Comparison of ENCODE assay signal across 16 cellular contexts in genomic region chr13:19817510-19818158, GRCh38. TPM values are rescaled to one million over a fixed set of nuclear protein-coding genes. Genes with fewer than 3 reads are reported as not detected.
DNase-seq lines count a peak whose midpoint lies in the region; FAIRE-seq and TF ChIP-seq lines count a peak whose summit lies in the region.
"Had no signal": no experiment of that assay in that cellular context is flagged by ENCODE, and none has a peak within 500 bp of the region (broad histone marks: within the 10 kb centered on the region; RNA-seq: fewer than 3 reads in every experiment).

No MANE protein-coding gene starts in this region.

- no peaks in the 10 kb centered on the region for H3K9me1 ChIP-seq in endothelial cell of umbilical vein (replicated peaks; ENCODE audit: control insufficient read depth, extremely low read depth, insufficient read depth, low read length)

- POLR2A ChIA-PET in endothelial cell of umbilical vein (lab: Charles Lee): no interaction called here

- H3K9ac ChIP-seq in endothelial cell of umbilical vein (replicated peaks; ENCODE audit: extremely low read depth, insufficient read depth, low read length): no peak overlapping the region

- dilution Hi-C loops in endothelial cell of umbilical vein (cut with MboI; ENCODE audit: extremely low pct_ligation_motif_present, low sequenced_read_pairs): no loop called here

- H2AFZ ChIP-seq in endothelial cell of umbilical vein (ENCODE audit: low read depth, low read length): no peak overlapping the region
- H2AFZ ChIP-seq: GM23338 had no signal

- H3K36me3 Mint-ChIP-seq in CD14-positive monocyte: peaks cover 25 to 59% of the 10 kb centered on the region in 2 donors

- H3K4me1 ChIP-seq in endothelial cell of umbilical vein (ENCODE audit: control insufficient read depth, extremely low read depth, insufficient read depth, low read length) (no peaks in the 10 kb centered on the region), small intestine (ENCODE audit: control insufficient read depth in 2 of 2, insufficient read depth in 1 of 2, low read depth in 1 of 2, low read length in 1 of 2) (no peaks in the 10 kb centered on the region)
- H3K4me1 ChIP-seq: Peyer's patch, SJSA1 had no signal

- no peaks in the 10 kb centered on the region for H3K27me3 Mint-ChIP-seq in CD14-positive monocyte (ENCODE audit: low read depth in 3 of 3)

- H3K27ac ChIP-seq in endothelial cell of umbilical vein (ENCODE audit: insufficient read depth, low read depth, low read length): no peak overlapping the region
- no peak overlapping the region for H3K27ac ChIP-seq in small intestine (ENCODE audit: low read depth in 1 of 2, low read length in 1 of 2)
- H3K27ac ChIP-seq: Peyer's patch, SJSA1 had no signal

- H3K9me3 Mint-ChIP-seq in CD14-positive monocyte: peaks cover 0 to 10% (median 2%) of the 10 kb centered on the region in 7 donors

- H3K27me3 ChIP-seq in H7 (ENCODE audit: control insufficient read depth, insufficient read depth, low read length): no peaks in the 10 kb centered on the region
- H3K27me3 ChIP-seq in endothelial cell of umbilical vein (ENCODE audit: control insufficient read depth in 2 of 2, insufficient read depth in 2 of 2, low read length in 2 of 2): no peaks in the 10 kb centered on the region
- no peaks in the 10 kb centered on the region for H3K27me3 ChIP-seq in small intestine (ENCODE audit: control insufficient read depth in 2 of 2, insufficient read depth in 2 of 2, low read length in 2 of 2)
- H3K27me3 ChIP-seq: Peyer's patch, SJSA1 had no signal

- H3K4me3 ChIP-seq in H7 (ENCODE audit: insufficient read depth, low read depth, low read length) (no peak overlapping the region), endothelial cell of umbilical vein (replicated peaks in 1 of 3; ENCODE audit: insufficient read depth in 1 of 3, low read depth in 1 of 3, low read length in 3 of 3) (no peak overlapping the region), small intestine (ENCODE audit: low read depth in 1 of 2, low read length in 2 of 2) (no peak overlapping the region)
- H3K4me3 ChIP-seq: GM23338, Peyer's patch, SJSA1 had no signal

- peak overlapping the region in 4 of 7 donors; percentile 10 to 50 (median 34) for H3K27ac Mint-ChIP-seq in CD14-positive monocyte
- H3K27ac Mint-ChIP-seq: GM23338 had no signal

- TF ChIP-seq CTCF in CD14-positive monocyte (IDR thresholded peaks at IDR 0.05) (no peak), endothelial cell of umbilical vein (IDR thresholded peaks at IDR 0.05; ENCODE audit: extremely low read depth in 1 of 2, insufficient read depth in 1 of 2, low read depth in 1 of 2, low read length in 2 of 2) (no peak)

- H3K4me2 ChIP-seq in endothelial cell of umbilical vein (ENCODE audit: insufficient read depth, low read length): no peak overlapping the region
- H3K4me2 ChIP-seq: GM23338 had no signal

- WGBS in small intestine, 3 donors: 72 to 88% (median 83%) methylated on average over 7 of the region's 7 CpGs

- H4K20me1 ChIP-seq in endothelial cell of umbilical vein (replicated peaks; ENCODE audit: control insufficient read depth, extremely low read depth, insufficient read depth, low read length): no peaks in the 10 kb centered on the region

- CTCF ChIA-PET in endothelial cell of umbilical vein (lab: Charles Lee): interaction anchor here (0.6 to 2.2 kb wide), 16 partner anchors 9 to 230 kb away, joined by 3 to 9 read pairs (median 4); partner anchors contain the start of gene MPHOSPH8

- H3K4me1 Mint-ChIP-seq in CD14-positive monocyte: no peaks in the 10 kb centered on the region

- DNase-seq in CD14-positive monocyte (ENCODE audit: low spot score) (no peak), H7 (peak; percentile 8), endothelial cell of umbilical vein (ENCODE audit: low read depth, low spot score) (no peak), small intestine (peak; percentile 3), GM03348 (ENCODE audit: low spot score) (no peak), NCI-H1105 treated with DMSO at 0.1 percent for 48 hours (lab: John Stamatoyannopoulos, UW) (no peak)
- no peak for DNase-seq in stimulated activated CD4-positive, alpha-beta T cell treated with anti-CD3 and anti-CD28 coated beads, Interleukin-4, amount 100 ng/mL, for 24 hours
- DNase-seq: DMS 273 treated with DMSO at 0.1 percent for 48 hours, MM.1S, NCI-H1092, NCI-H1694, NCI-H2081 treated with DMSO at 0.1 percent for 48 hours, NCI-H748 treated with DMSO at 0.1 percent for 48 hours had no signal

- H3K4me3 Mint-ChIP-seq in CD14-positive monocyte: no peak overlapping the region
- H3K4me3 Mint-ChIP-seq: GM23338 had no signal

- H3K36me3 ChIP-seq in H7 (replicated peaks; ENCODE audit: control insufficient read depth, insufficient read depth, low read length): peaks cover 2% of the 10 kb centered on the region; the same call in 1 of the 2 replicates
- peaks cover 0 to 4% of the 10 kb centered on the region in 2 experiments for H3K36me3 ChIP-seq in endothelial cell of umbilical vein (ENCODE audit: control insufficient read depth in 2 of 2, extremely low read depth in 1 of 2, insufficient read depth in 2 of 2, low read length in 2 of 2)
- peaks cover 5 to 6% of the 10 kb centered on the region in 2 donors for H3K36me3 ChIP-seq in small intestine (ENCODE audit: control insufficient read depth in 2 of 2, insufficient read depth in 2 of 2, low read length in 2 of 2)

- FAIRE-seq in endothelial cell of umbilical vein (lab: Jason Lieb, UNC) (peak; percentile 4), small intestine (lab: Jason Lieb, UNC) (no peak)

- TF ChIP-seq POLR2A in endothelial cell of umbilical vein (IDR thresholded peaks at IDR 0.05; ENCODE audit: low read depth, low read length): no peak

- H3K9me3 ChIP-seq in endothelial cell of umbilical vein (replicated peaks; ENCODE audit: control insufficient read depth, insufficient read depth, low read length) (no peaks in the 10 kb centered on the region), small intestine (ENCODE audit: control insufficient read depth, low read depth) (no peaks in the 10 kb centered on the region)
- H3K9me3 ChIP-seq: Peyer's patch, SJSA1 had no signal

- no TSS peak for BruUV-seq in endothelial cell of umbilical vein (replicated peaks; lab: Mats Ljungman, UMichigan)

- intact Hi-C loops in CD14-positive monocyte (cut with micrococcal nuclease) (no loop called here), endothelial cell of umbilical vein (cut with micrococcal nuclease) (loop anchor here (5.0 kb wide), 1 partner anchor 185 kb away; the partner anchor contains the start of gene MPHOSPH8)

- H3K79me2 ChIP-seq in endothelial cell of umbilical vein (ENCODE audit: control insufficient read depth, insufficient read depth, low read length): no peaks in the 10 kb centered on the region

TF ChIP-seq in endothelial cell of umbilical vein, 7 proteins besides CTCF, POLR2A, EP300 and RAD21:
- TF ChIP-seq GATA2 (IDR thresholded peaks at IDR 0.05; ENCODE audit: insufficient read depth, insufficient read length, low read depth, low read length) (no peak), FOS (IDR thresholded peaks at IDR 0.05; ENCODE audit: borderline replicate concordance, insufficient read depth, low read length) (no peak), MAX (IDR thresholded peaks at IDR 0.05; ENCODE audit: insufficient read depth, insufficient read length) (no peak), JUN (IDR thresholded peaks at IDR 0.05; ENCODE audit: borderline replicate concordance, insufficient read depth, insufficient read length, low read depth) (no peak), EZH2 (IDR thresholded peaks at IDR 0.05; ENCODE audit: borderline replicate concordance, low read depth, low read length, severe bottlenecking) (no peak), POLR2AphosphoS5 (IDR thresholded peaks at IDR 0.05; ENCODE audit: insufficient read depth, low read depth, low read length) (no peak), MYC (IDR thresholded peaks at IDR 0.05; ENCODE audit: low read depth, low read length) (no peak)
TF ChIP-seq in endothelial cell of umbilical vein: peak in this region for 0.

RNA-seq across cellular contexts. Expression of gene PSPC1, which starts 34.9 kb away (rescaled TPM):
- polyA plus RNA-seq in CD14-positive monocyte: 10 to 100 TPM; 17.3 to 19.4 TPM
- 40.6 and 42.2 TPM in 2 replicates for total RNA-seq in H7 (2014; rRNA removed; shearing (Covaris generic))
- total RNA-seq in endothelial cell of umbilical vein: 55.7 and 59.1 TPM in 2 replicates
- polyA plus RNA-seq in endothelial cell of umbilical vein: 22.1 and 22.8 TPM in 2 replicates
- 34.2 and 34.8 TPM in 2 replicates for polyA plus RNA-seq in endothelial cell of umbilical vein (2011; cell fraction: cytosol; rRNA removed)
- 78.8 and 84.8 TPM in 2 replicates for polyA plus RNA-seq in endothelial cell of umbilical vein (2011; cell fraction: nucleus; rRNA removed)
- 41.8 and 51.4 TPM in 2 replicates for polyA plus RNA-seq in endothelial cell of umbilical vein (2012)
- 54.9 and 57.3 TPM in 2 replicates for polyA minus RNA-seq in endothelial cell of umbilical vein
- polyA minus RNA-seq in endothelial cell of umbilical vein (2011; cell fraction: cytosol; rRNA and poly(A)+ RNA removed): 11.9 TPM
- 115 and 118 TPM in 2 replicates for polyA minus RNA-seq in endothelial cell of umbilical vein (2011; cell fraction: nucleus; rRNA and poly(A)+ RNA removed)
- polyA plus RNA-seq in small intestine: 10 to 100 TPM; 18.8 to 31.1 (median 30.5) TPM

RNA-seq across cellular contexts. Expression of gene ZMYM5, which starts 45.8 kb away (rescaled TPM):
- polyA plus RNA-seq in CD14-positive monocyte (10 to 100 TPM; 11.1 to 13.2 TPM), endothelial cell of umbilical vein (4.0 and 4.9 TPM in 2 replicates), small intestine (1 to 10 TPM; 4.5 to 8.4 (median 6.3) TPM)
- total RNA-seq in H7 (2014; rRNA removed; shearing (Covaris generic)): 7.9 and 12.8 TPM in 2 replicates
- total RNA-seq in endothelial cell of umbilical vein: 10.1 and 13.1 TPM in 2 replicates
- 6.6 and 7.8 TPM in 2 replicates for polyA plus RNA-seq in endothelial cell of umbilical vein (2011; cell fraction: cytosol; rRNA removed)
- 12.6 and 14.2 TPM in 2 replicates for polyA plus RNA-seq in endothelial cell of umbilical vein (2011; cell fraction: nucleus; rRNA removed)
- polyA plus RNA-seq in endothelial cell of umbilical vein (2012): 10.6 and 12.7 TPM in 2 replicates
- 4.8 and 5.1 TPM in 2 replicates for polyA minus RNA-seq in endothelial cell of umbilical vein
- polyA minus RNA-seq in endothelial cell of umbilical vein (2011; cell fraction: cytosol; rRNA and poly(A)+ RNA removed): 2.6 TPM
- polyA minus RNA-seq in endothelial cell of umbilical vein (2011; cell fraction: nucleus; rRNA and poly(A)+ RNA removed): 8.4 and 12.9 TPM in 2 replicates

Comparison
In these comparisons a context has a peak if more than half of its experiments do, and no peak if none do; other contexts are left out.
1. DNase-seq: peak in H7 (single experiment) and small intestine (single experiment); none in CD14-positive monocyte (single experiment), endothelial cell of umbilical vein (single experiment), stimulated activated CD4-positive, alpha-beta T cell treated with anti-CD3 and anti-CD28 coated beads, Interleukin-4, amount 100 ng/mL, for 24 hours (single experiment), GM03348 (single experiment) and NCI-H1105 treated with DMSO at 0.1 percent for 48 hours (single experiment).